22 cellular contexts compared by ENCODE assay signal in genomic region chr1:31224102-31224501, GRCh38. TPM values are rescaled to one million over a fixed set of nuclear protein-coding genes. Genes with fewer than 3 reads are reported as not detected.
DNase-seq lines count a peak whose midpoint lies in the region; ATAC-seq and TF ChIP-seq lines count a peak whose summit lies in the region.
"Had no signal": no experiment of that assay in that cellular context is flagged by ENCODE, and none has a peak within 500 bp of the region (broad histone marks: within the 10 kb centered on the region; RNA-seq: fewer than 3 reads in every experiment).

No MANE protein-coding gene starts in this region.

- H3K36me3 Mint-ChIP-seq in brain (no peaks in the 10 kb centered on the region), type B pancreatic cell (no peaks in the 10 kb centered on the region)
- H3K36me3 Mint-ChIP-seq: IgD-negative memory B cell had no signal

- peak overlapping the region; percentile 1 for H3K9ac ChIP-seq in neural cell (ENCODE audit: low read length)
- H3K9ac ChIP-seq: BLaER1 had no signal

- H3K9me3 ChIP-seq in neural cell (ENCODE audit: low read length), result no peaks in the 10 kb centered on the region
- H3K9me3 ChIP-seq: BLaER1, SJCRH30 had no signal

- H3K27ac ChIP-seq in neural cell (ENCODE audit: low read length), result peak overlapping the region; percentile 28
- H3K27ac ChIP-seq: 22Rv1, BLaER1, SJCRH30 had no signal

- peak overlapping the region; percentile 31 for H3K4me3 ChIP-seq in neural cell (ENCODE audit: low read length)
- H3K4me3 ChIP-seq: BLaER1, SJCRH30 had no signal

- H3K27me3 Mint-ChIP-seq in brain (peaks cover 18% of the 10 kb centered on the region), type B pancreatic cell (peaks cover 11% of the 10 kb centered on the region)

- H3K27me3 ChIP-seq in neural cell (ENCODE audit: insufficient read depth, low read depth, low read length), result no peaks in the 10 kb centered on the region
- H3K27me3 ChIP-seq: BLaER1, SJCRH30 had no signal

- peaks cover 26% of the 10 kb centered on the region for H3K79me2 ChIP-seq in neural cell (replicated peaks; ENCODE audit: insufficient read depth, low read length)

- H3K9me3 Mint-ChIP-seq in brain (peaks cover 0 to 3% (median 0%) of the 10 kb centered on the region in 5 experiments), type B pancreatic cell (no peaks in the 10 kb centered on the region)
- H3K9me3 Mint-ChIP-seq: CD4-positive, alpha-beta T cell; H9; IgD-negative memory B cell had no signal

- no peaks in the 10 kb centered on the region for H3K36me3 ChIP-seq in neural cell (ENCODE audit: insufficient read depth, low read length)
- H3K36me3 ChIP-seq: BLaER1, SJCRH30 had no signal

- ATAC-seq in GM19395 (IDR thresholded peaks at IDR 0.05; ENCODE audit: unreplicated experiment), result no peak

- no peaks in the 10 kb centered on the region for H3K9me2 ChIP-seq in neural cell (ENCODE audit: insufficient read depth, low read length)

- H3K27ac Mint-ChIP-seq in brain (peak overlapping the region in 3 of 5 experiments; percentile 2 to 86 (median 85)), type B pancreatic cell (no peak overlapping the region)
- H3K27ac Mint-ChIP-seq: CD4-positive, alpha-beta T cell; IgD-negative memory B cell had no signal

- no peak for TF ChIP-seq EP300 in neural cell (conservative IDR thresholded peaks at IDR 0.05; ENCODE audit: poor library complexity, severe bottlenecking)

- H3K4me3 Mint-ChIP-seq in brain, result no peak overlapping the region
- peak overlapping the region; percentile 28 for H3K4me3 Mint-ChIP-seq in type B pancreatic cell
- H3K4me3 Mint-ChIP-seq: CD4-positive, alpha-beta T cell; H9 had no signal

- TF ChIP-seq CTCF in brain (conservative IDR thresholded peaks at IDR 0.05) (no peak), neural cell (IDR thresholded peaks at IDR 0.05; ENCODE audit: poor library complexity, severe bottlenecking) (no peak), type B pancreatic cell (conservative IDR thresholded peaks at IDR 0.05) (no peak)

- H2AFZ ChIP-seq in neural cell (ENCODE audit: low read depth, low read length), result no peak overlapping the region

- no peak for TF ChIP-seq RAD21 in neural cell (conservative IDR thresholded peaks at IDR 0.05)

- H3K4me1 Mint-ChIP-seq in brain, result peaks cover 47% of the 10 kb centered on the region
- H3K4me1 Mint-ChIP-seq in type B pancreatic cell (ENCODE audit: unreplicated experiment), result peaks cover 21% of the 10 kb centered on the region
- H3K4me1 Mint-ChIP-seq: IgD-negative memory B cell had no signal

- H3K4me2 ChIP-seq in neural cell (ENCODE audit: low read length), result no peak overlapping the region
- H3K4me2 ChIP-seq: BLaER1 had no signal

- peak; percentile 19 for DNase-seq in NCI-H146 (lab: John Stamatoyannopoulos, UW)
- no peak for DNase-seq in NCI-H146 treated with DMSO at 0.1 percent for 48 hours (lab: John Stamatoyannopoulos, UW; ENCODE audit: unreplicated experiment)
- no peak for DNase-seq in type B pancreatic cell (ENCODE audit: extremely low spot score, unreplicated experiment)
- DNase-seq in NCI-H82 (lab: John Stamatoyannopoulos, UW), result no peak
- DNase-seq in amygdala (lab: John Stamatoyannopoulos, UW), result no peak
- DNase-seq: ACHN; CD4-positive, alpha-beta T cell; COR-L47; DMS79; H9; NCI-H1105; NCI-H1694; NCI-H2081; NCI-H510A; OCI-M1; SJCRH30 had no signal

- no peaks in the 10 kb centered on the region for H3F3A ChIP-seq in neural cell (ENCODE audit: insufficient read depth, low read length, poor library complexity, severe bottlenecking)

- H4K20me1 ChIP-seq in neural cell (ENCODE audit: insufficient read depth), result no peaks in the 10 kb centered on the region
- H4K20me1 ChIP-seq: BLaER1 had no signal

TF ChIP-seq in neural cell, 6 proteins besides CTCF, POLR2A, EP300 and RAD21:
- TF ChIP-seq TAF1 (IDR thresholded peaks at IDR 0.05; ENCODE audit: low read depth) (no peak), SMC3 (conservative IDR thresholded peaks at IDR 0.05; ENCODE audit: poor library complexity) (no peak), MXI1 (conservative IDR thresholded peaks at IDR 0.05; ENCODE audit: poor library complexity, severe bottlenecking) (no peak), POLR2AphosphoS5 (IDR thresholded peaks at IDR 0.05) (no peak)
TF ChIP-seq in neural cell: peak in this region for 0.

RNA-seq across cellular contexts. Expression of gene NKAIN1, which starts 15.6 kb away (rescaled TPM):
- polyA plus RNA-seq in brain (ENCODE audit: insufficient read depth, low read depth, low replicate concordance), result 21.1 TPM
- polyA plus RNA-seq in neural cell, result 33.4 and 55.3 TPM in 2 replicates
- 52.8 and 54.5 TPM in 2 replicates for polyA minus RNA-seq in neural cell
- 4.4 and 17.1 TPM in 2 replicates for total RNA-seq in type B pancreatic cell (ENCODE audit: low replicate concordance)
- total RNA-seq: CD4-positive, alpha-beta T cell had no signal
- polyA plus RNA-seq: IgD-negative memory B cell had no signal
